In the genomic region with DNA sequence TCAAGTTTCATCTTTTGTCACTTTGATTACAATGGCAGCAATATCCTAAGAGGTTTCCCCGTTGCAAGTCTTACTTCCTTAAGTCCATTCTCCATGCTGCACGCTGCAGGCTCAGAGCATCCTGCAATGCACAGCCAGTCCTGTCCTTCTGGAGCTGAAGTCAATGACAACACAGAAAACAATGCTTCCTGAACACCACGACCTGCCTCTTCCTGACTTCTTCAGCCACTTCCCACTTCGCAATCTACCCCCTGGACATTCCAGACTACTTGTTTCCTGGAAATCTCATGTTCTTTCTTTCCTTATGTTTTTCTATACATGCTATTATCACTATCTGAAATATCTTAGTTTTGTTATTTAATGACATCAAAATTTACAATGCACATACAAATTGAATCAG, we compare ENCODE assay signal across 23 cellular contexts.
"Had no signal": no experiment of that assay in that cellular context is flagged by ENCODE, and none has a peak within 500 bp of the region (broad histone marks: within the 10 kb centered on the region; RNA-seq: fewer than 3 reads in every experiment).

No MANE protein-coding gene starts in this region.

- H3K4me2 ChIP-seq: neural progenitor cell had no signal

- H3K36me3 ChIP-seq: neural progenitor cell had no signal

- ATAC-seq: left lobe of liver; naive thymus-derived CD8-positive, alpha-beta T cell had no signal

- H3K9ac ChIP-seq: neural progenitor cell had no signal

- H3K9me3 ChIP-seq: esophagus muscularis mucosa, heart right ventricle, spleen, testis, vagina had no signal

- H3K4me3 ChIP-seq: esophagus muscularis mucosa, heart right ventricle, lung, neural progenitor cell, spleen, testis, vagina had no signal

- H3K27ac ChIP-seq: esophagus muscularis mucosa, neural progenitor cell, spleen, testis, vagina had no signal

- H3K4me1 ChIP-seq: esophagus muscularis mucosa, neural progenitor cell, spleen, testis, vagina had no signal

- DNase-seq: activated CD4-positive, alpha-beta memory T cell treated with anti-CD3 and anti-CD28 coated beads, Interleukin-2, amount 10 ng/mL, durations not matched to agents 7 days and 5 days; activated CD4-positive, alpha-beta T cell treated with anti-CD3 and anti-CD28 coated beads for 48 hours; activated CD4-positive, CD25-positive, alpha-beta regulatory T cell; activated gamma-delta T cell treated with Interleukin-2 at 50 U/mL for 16 hours; aorta; caudate nucleus; effector memory CD4-positive, alpha-beta T cell; kidney; naive thymus-derived CD8-positive, alpha-beta T cell; retina; spleen; stimulated activated CD4-positive, alpha-beta T cell treated with anti-CD3 and anti-CD28 coated beads, Interleukin-4, amount 100 ng/mL, for 1 hour; stimulated activated naive CD4-positive, alpha-beta T cell; T-helper 1 cell; T-helper 9 cell; testis; trophoblast cell had no signal

- H3K27me3 ChIP-seq: esophagus muscularis mucosa, heart right ventricle, neural progenitor cell, spleen, testis, vagina had no signal

- H2AFZ ChIP-seq: neural progenitor cell had no signal
